In the genomic region with DNA sequence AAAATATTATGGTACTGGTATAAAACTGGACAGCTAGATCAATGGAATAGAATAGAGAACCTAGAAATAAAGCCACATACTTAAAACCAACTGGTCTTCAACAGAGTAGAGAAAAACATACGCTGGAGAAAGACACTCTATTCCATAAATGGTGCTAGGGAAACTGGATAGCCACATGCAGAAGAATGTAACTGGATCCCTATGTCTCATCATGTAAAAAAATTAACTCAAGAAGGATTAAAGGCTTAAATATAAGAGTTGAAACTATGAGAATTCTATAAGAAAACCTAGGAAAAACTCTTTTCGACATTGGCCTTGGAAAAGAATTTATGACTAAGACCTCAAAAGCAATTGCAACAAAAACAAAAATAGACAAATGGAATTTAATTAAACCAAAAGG, we compare ENCODE assay signal across 1 cellular context.
TF ChIP-seq lines count a peak whose summit lies in the region.

No MANE protein-coding gene starts in this region.

TF ChIP-seq in SK-N-SH treated with all-trans-retinoic acid at 6 μM for 48 hours, 23 proteins besides CTCF, POLR2A, EP300 and RAD21 (continued from another document):
- TF ChIP-seq ESRRG (CRISPR knock-in tag; IDR thresholded peaks at IDR 0.05) (no peak), CSDC2 (CRISPR knock-in tag; IDR thresholded peaks at IDR 0.05) (no peak), TOX (CRISPR knock-in tag; IDR thresholded peaks at IDR 0.05; ENCODE audit: borderline replicate concordance) (no peak), ZNF8 (CRISPR knock-in tag; IDR thresholded peaks at IDR 0.05) (no peak), TCF4 (CRISPR knock-in tag; IDR thresholded peaks at IDR 0.05; ENCODE audit: borderline replicate concordance) (no peak), TSHZ2 (CRISPR knock-in tag; IDR thresholded peaks at IDR 0.05) (no peak), ZFP3 (CRISPR knock-in tag; IDR thresholded peaks at IDR 0.05) (no peak), ISL1 (CRISPR knock-in tag; IDR thresholded peaks at IDR 0.05) (no peak), OSR1 (CRISPR knock-in tag; IDR thresholded peaks at IDR 0.05) (no peak), ARNTL (CRISPR knock-in tag; IDR thresholded peaks at IDR 0.05; ENCODE audit: borderline replicate concordance, low read depth) (no peak), POU6F1 (CRISPR knock-in tag; IDR thresholded peaks at IDR 0.05; ENCODE audit: borderline replicate concordance, low read depth) (no peak)
- TF ChIP-seq, protein P1, sequence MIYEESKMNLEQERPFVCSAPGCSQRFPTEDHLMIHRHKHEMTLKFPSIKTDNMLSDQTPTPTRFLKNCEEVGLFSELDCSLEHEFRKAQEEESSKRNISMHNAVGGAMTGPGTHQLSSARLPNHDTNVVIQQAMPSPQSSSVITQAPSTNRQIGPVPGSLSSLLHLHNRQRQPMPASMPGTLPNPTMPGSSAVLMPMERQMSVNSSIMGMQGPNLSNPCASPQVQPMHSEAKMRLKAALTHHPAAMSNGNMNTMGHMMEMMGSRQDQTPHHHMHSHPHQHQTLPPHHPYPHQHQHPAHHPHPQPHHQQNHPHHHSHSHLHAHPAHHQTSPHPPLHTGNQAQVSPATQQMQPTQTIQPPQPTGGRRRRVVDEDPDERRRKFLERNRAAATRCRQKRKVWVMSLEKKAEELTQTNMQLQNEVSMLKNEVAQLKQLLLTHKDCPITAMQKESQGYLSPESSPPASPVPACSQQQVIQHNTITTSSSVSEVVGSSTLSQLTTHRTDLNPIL (CRISPR knock-in tag; IDR thresholded peaks at IDR 0.05; ENCODE audit: low read depth): no peak
